Comparison of ENCODE assay signal across 24 cellular contexts in genomic region chr9:128266868-128267590, GRCh38.
"Had no signal": no experiment of that assay in that cellular context is flagged by ENCODE, and none has a peak within 500 bp of the region (broad histone marks: within the 10 kb centered on the region; RNA-seq: fewer than 3 reads in every experiment).

No MANE protein-coding gene starts in this region.

- H2AFZ ChIP-seq: neural progenitor cell, parathyroid adenoma had no signal

- ATAC-seq: effector memory CD8-positive, alpha-beta T cell; esophagus mucosa; gastrocnemius medialis; left lobe of liver; natural killer cell; stimulated activated memory B cell treated with anti-CD40 and anti-IgM and Interleukin-4, amounts not matched to agents 10 μg/mL and 1 μg/mL and 100 μg/mL, for 72 hours had no signal

- H3K27me3 Mint-ChIP-seq: effector memory CD8-positive, alpha-beta T cell; memory B cell; stimulated activated memory B cell treated with anti-CD40 and anti-IgM and Interleukin-4, amounts not matched to agents 10 μg/mL and 1 μg/mL and 100 μg/mL, for 72 hours; stimulated activated naive CD8-positive, alpha-beta T cell treated with anti-CD3 and anti-CD28 coated beads, Interleukin-15, Interleukin-2, amounts not matched to agents 100 ng/mL and 50 ng/mL, for 24 hours had no signal

- H3K27ac ChIP-seq: gastrocnemius medialis, neural progenitor cell, parathyroid adenoma, prostate gland, right atrium auricular region, sigmoid colon, spleen, thoracic aorta, tibial nerve, upper lobe of left lung had no signal

- H3K79me2 ChIP-seq: parathyroid adenoma had no signal

- H3K36me3 ChIP-seq: neural progenitor cell had no signal

- FAIRE-seq: endometrium, keratinocyte, urothelium cell line had no signal

- H3K4me3 Mint-ChIP-seq: effector memory CD8-positive, alpha-beta T cell; memory B cell; natural killer cell; neural progenitor cell; stimulated activated memory B cell treated with anti-CD40 and anti-IgM and Interleukin-4, amounts not matched to agents 10 μg/mL and 1 μg/mL and 100 μg/mL, for 72 hours; stimulated activated naive CD8-positive, alpha-beta T cell treated with anti-CD3 and anti-CD28 coated beads, Interleukin-15, Interleukin-2, amounts not matched to agents 100 ng/mL and 50 ng/mL, for 24 hours had no signal

- H3K4me1 ChIP-seq: gastrocnemius medialis, neural progenitor cell, parathyroid adenoma, right atrium auricular region, spleen, upper lobe of left lung had no signal

- H3K27ac Mint-ChIP-seq: memory B cell; natural killer cell; neural progenitor cell; stimulated activated memory B cell treated with anti-CD40 and anti-IgM and Interleukin-4, amounts not matched to agents 10 μg/mL and 1 μg/mL and 100 μg/mL, for 72 hours; stimulated activated naive CD8-positive, alpha-beta T cell treated with anti-CD3 and anti-CD28 coated beads, Interleukin-15, Interleukin-2, amounts not matched to agents 100 ng/mL and 50 ng/mL, for 24 hours had no signal

- H3K9ac ChIP-seq: neural progenitor cell, parathyroid adenoma had no signal

- H3K9me3 ChIP-seq: gastrocnemius medialis, prostate gland, right atrium auricular region, sigmoid colon, spleen, thoracic aorta, tibial nerve, upper lobe of left lung had no signal

- H3K4me2 ChIP-seq: neural progenitor cell had no signal

- H3K27me3 ChIP-seq: gastrocnemius medialis, neural progenitor cell, right atrium auricular region, sigmoid colon, spleen, tibial nerve, upper lobe of left lung had no signal

- H3K4me1 Mint-ChIP-seq: memory B cell; neural progenitor cell; stimulated activated memory B cell treated with anti-CD40 and anti-IgM and Interleukin-4, amounts not matched to agents 10 μg/mL and 1 μg/mL and 100 μg/mL, for 72 hours had no signal

- H3K4me3 ChIP-seq: gastrocnemius medialis, lung, neural progenitor cell, prostate gland, right atrium auricular region, sigmoid colon, spleen, thoracic aorta, tibial nerve, upper lobe of left lung had no signal

- H3K9me3 Mint-ChIP-seq: effector memory CD8-positive, alpha-beta T cell; memory B cell; natural killer cell; neural progenitor cell; stimulated activated memory B cell treated with anti-CD40 and anti-IgM and Interleukin-4, amounts not matched to agents 10 μg/mL and 1 μg/mL and 100 μg/mL, for 72 hours; stimulated activated naive CD8-positive, alpha-beta T cell treated with anti-CD3 and anti-CD28 coated beads, Interleukin-15, Interleukin-2, amounts not matched to agents 100 ng/mL and 50 ng/mL, for 24 hours had no signal

- H3K36me3 Mint-ChIP-seq: natural killer cell had no signal

- DNase-seq: cortex of kidney; effector memory CD8-positive, alpha-beta T cell; foreskin fibroblast; gastrocnemius medialis; natural killer cell; sigmoid colon; spleen; stimulated activated CD4-positive, alpha-beta T cell treated with anti-CD3 and anti-CD28 coated beads, Interleukin-4, amount 100 ng/mL, for 4 hours; upper lobe of left lung had no signal
